Comparison of ENCODE assay signal across 7 cellular contexts in the genomic region with DNA sequence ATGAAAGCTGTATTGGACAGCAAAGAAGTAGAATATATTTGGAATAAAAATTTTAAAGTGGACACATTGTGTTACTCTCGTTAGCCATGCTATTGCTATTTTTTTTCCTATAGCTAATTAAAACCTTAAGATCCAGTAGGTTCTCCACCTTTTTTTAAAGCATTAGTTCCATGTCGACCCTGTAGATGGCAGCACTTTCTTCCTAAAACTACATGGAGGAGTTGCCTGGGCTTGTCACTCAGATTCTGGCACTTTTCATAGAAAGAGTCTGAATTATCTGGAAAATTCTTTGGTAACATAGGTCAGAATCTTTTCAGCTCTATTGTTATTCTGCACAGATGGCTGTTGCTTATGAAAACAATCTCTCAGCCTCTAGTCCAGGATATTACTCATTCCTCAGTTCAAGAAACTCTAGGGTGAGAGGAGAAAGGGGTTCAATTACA. TPM values are rescaled to one million over a fixed set of nuclear protein-coding genes. Genes with fewer than 3 reads are reported as not detected.
A peak's percentile ranks its signal among the peaks of the same experiment; 100 is the strongest.
DNase-seq lines count a peak whose midpoint lies in the region; ATAC-seq, FAIRE-seq and TF ChIP-seq lines count a peak whose summit lies in the region.

No MANE protein-coding gene starts in this region.

- 0% methylated on average over 2 of the region's 2 CpGs for WGBS in K562 (ENCODE audit: insufficient coverage, low coverage, missing lambda C conversion rate)
- WGBS in iPS DF 6.9 (ENCODE audit: insufficient coverage, insufficient read length), result no CpG with 5 or more reads among the region's 2 CpGs

- peak; percentile 59 to 76 (median 74) for TF ChIP-seq CTCF in K562 (IDR thresholded peaks at IDR 0.05 in 2 of 3, conservative IDR thresholded peaks at IDR 0.05 in 1 of 3; ENCODE audit: insufficient read depth in 2 of 3, low read depth in 1 of 3, low read length in 3 of 3)

- no peak for TF ChIP-seq POLR2A in K562 (conservative IDR thresholded peaks at IDR 0.05)

- BruUV-seq in K562 (replicated peaks; lab: Mats Ljungman, UMichigan), result no TSS peak

- H3K9ac ChIP-seq in K562 (ENCODE audit: insufficient read depth in 1 of 2, low read depth in 2 of 2, low read length in 2 of 2), result no peak overlapping the region

- POLR2A ChIA-PET in K562 (lab: Yijun Ruan, JAX), result interaction anchor here (0.6 kb wide), 1 partner anchor 25 kb away, joined by 3 read pairs; no protein-coding TSS in a partner anchor

- no peaks in the 10 kb centered on the region for H3K9me1 ChIP-seq in K562 (ENCODE audit: control insufficient read depth, insufficient read depth, low read length)

- H3K27ac ChIP-seq in K562 (ENCODE audit: extremely low read depth, low read depth, low read length) (no peak overlapping the region), iPS DF 6.9 (ENCODE audit: low read length) (no peak overlapping the region)

- H3K4me3 ChIP-seq in K562, result no peak overlapping the region
- no peak overlapping the region for H3K4me3 ChIP-seq in iPS DF 6.9 (ENCODE audit: low read length)

- TF ChIP-seq EP300 in K562 (IDR thresholded peaks at IDR 0.05; ENCODE audit: low read length), result no peak

- CTCF ChIA-PET in K562 (lab: Yijun Ruan, JAX; ENCODE audit: low intra/inter-chr PET ratio), result interaction anchor here (1.2 kb wide), 1 partner anchor 503 kb away, joined by 3 read pairs; no protein-coding TSS in a partner anchor

- no peaks in the 10 kb centered on the region for H4K20me1 ChIP-seq in K562 (replicated peaks; ENCODE audit: control insufficient read depth, insufficient read depth, low read length)

- H3K36me3 ChIP-seq in K562 (ENCODE audit: control insufficient read depth, insufficient read depth, low read length) (no peaks in the 10 kb centered on the region), iPS DF 6.9 (ENCODE audit: control insufficient read depth, insufficient read depth, low read length) (no peaks in the 10 kb centered on the region)

- H3K79me2 ChIP-seq in K562 (ENCODE audit: control insufficient read depth, insufficient read depth, low read length), result no peaks in the 10 kb centered on the region

- in situ Hi-C loops in K562 (cut with MboI), result no loop called here

- DNase-seq in GDM1 (lab: John Stamatoyannopoulos, UW) (peak; percentile 22), HUDEP-2 (lab: John Stamatoyannopoulos, UW; ENCODE audit: unreplicated experiment in 76 of 76) (peak in 42 of 76 experiments; percentile 3 to 72 (median 34)), OCI-M1 (lab: John Stamatoyannopoulos, UW) (peak; percentile 81), K562 (ENCODE audit: extremely low read depth in 1 of 4, low spot score in 3 of 4) (peak; percentile 61 to 69 (median 64)), iPS DF 6.9 (ENCODE audit: low read depth, low spot score) (peak; percentile 29), smooth muscle cell of the brain vasculature (ENCODE audit: low read depth, low spot score) (peak; percentile 80)

- H2AFZ ChIP-seq in K562 (ENCODE audit: low read depth, low read length), result no peak overlapping the region

- ATAC-seq in GM21529 (IDR thresholded peaks at IDR 0.05; ENCODE audit: unreplicated experiment) (peak; percentile 70), K562 (peak; percentile 91)

- no peak overlapping the region for H3K4me2 ChIP-seq in K562 (ENCODE audit: insufficient read depth, low read length)

- TF ChIP-seq RAD21 in K562 (CRISPR knock-in tag; conservative IDR thresholded peaks at IDR 0.05 in 1 of 2, IDR thresholded peaks at IDR 0.05 in 1 of 2), result peak; percentile 42 to 64

- H3K4me1 ChIP-seq in K562 (replicated peaks in 1 of 2; ENCODE audit: control insufficient read depth in 2 of 2, insufficient read depth in 2 of 2, low read length in 2 of 2), result no peaks in the 10 kb centered on the region
- H3K4me1 ChIP-seq in iPS DF 6.9 (ENCODE audit: control insufficient read depth, insufficient read depth, low read length), result no peaks in the 10 kb centered on the region

- intact Hi-C loops in K562 (cut with micrococcal nuclease), result loop anchor here (2.0 to 5.0 kb wide), 3 partner anchors 359 to 1182 kb away; no protein-coding TSS in a partner anchor

- FAIRE-seq in K562 (lab: Jason Lieb, UNC), result peak; percentile 93

- H3K9me3 ChIP-seq in K562 (replicated peaks; ENCODE audit: control insufficient read depth, insufficient read depth, low read depth, low read length), result no peaks in the 10 kb centered on the region
- H3K9me3 ChIP-seq in iPS DF 6.9 (ENCODE audit: control insufficient read depth, insufficient read depth, low read length), result no peaks in the 10 kb centered on the region

- H3K27me3 ChIP-seq in K562 (ENCODE audit: control insufficient read depth in 2 of 2, insufficient read depth in 2 of 2, low read length in 2 of 2) (no peaks in the 10 kb centered on the region), iPS DF 6.9 (ENCODE audit: control insufficient read depth, insufficient read depth, low read length) (no peaks in the 10 kb centered on the region)

TF ChIP-seq in K562, 482 proteins besides CTCF, POLR2A, EP300 and RAD21 (continues in another document):
- TF ChIP-seq, protein P1, sequence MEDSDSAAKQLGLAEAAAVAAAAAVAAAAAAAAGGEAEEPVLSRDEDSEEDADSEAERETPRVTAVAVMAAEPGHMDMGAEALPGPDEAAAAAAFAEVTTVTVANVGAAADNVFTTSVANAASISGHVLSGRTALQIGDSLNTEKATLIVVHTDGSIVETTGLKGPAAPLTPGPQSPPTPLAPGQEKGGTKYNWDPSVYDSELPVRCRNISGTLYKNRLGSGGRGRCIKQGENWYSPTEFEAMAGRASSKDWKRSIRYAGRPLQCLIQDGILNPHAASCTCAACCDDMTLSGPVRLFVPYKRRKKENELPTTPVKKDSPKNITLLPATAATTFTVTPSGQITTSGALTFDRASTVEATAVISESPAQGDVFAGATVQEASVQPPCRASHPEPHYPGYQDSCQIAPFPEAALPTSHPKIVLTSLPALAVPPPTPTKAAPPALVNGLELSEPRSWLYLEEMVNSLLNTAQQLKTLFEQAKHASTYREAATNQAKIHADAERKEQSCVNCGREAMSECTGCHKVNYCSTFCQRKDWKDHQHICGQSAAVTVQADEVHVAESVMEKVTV (CRISPR knock-in tag; IDR thresholded peaks at IDR 0.05), result 0 out of 2 replicates have a peak, but pooled peaks have one; percentile 22
- TF ChIP-seq, protein P2, sequence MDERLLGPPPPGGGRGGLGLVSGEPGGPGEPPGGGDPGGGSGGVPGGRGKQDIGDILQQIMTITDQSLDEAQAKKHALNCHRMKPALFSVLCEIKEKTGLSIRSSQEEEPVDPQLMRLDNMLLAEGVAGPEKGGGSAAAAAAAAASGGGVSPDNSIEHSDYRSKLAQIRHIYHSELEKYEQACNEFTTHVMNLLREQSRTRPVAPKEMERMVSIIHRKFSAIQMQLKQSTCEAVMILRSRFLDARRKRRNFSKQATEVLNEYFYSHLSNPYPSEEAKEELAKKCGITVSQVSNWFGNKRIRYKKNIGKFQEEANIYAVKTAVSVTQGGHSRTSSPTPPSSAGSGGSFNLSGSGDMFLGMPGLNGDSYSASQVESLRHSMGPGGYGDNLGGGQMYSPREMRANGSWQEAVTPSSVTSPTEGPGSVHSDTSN (CRISPR knock-in tag; IDR thresholded peaks at IDR 0.05; ENCODE audit: low read depth), result no peak
- TF ChIP-seq, protein P2 (tag; conservative IDR thresholded peaks at IDR 0.05; ENCODE audit: low read depth), result peak; percentile 65
- no peak for TF ChIP-seq FOXJ3 (CRISPR knock-in tag; IDR thresholded peaks at IDR 0.05)
- TF ChIP-seq HES1 (IDR thresholded peaks at IDR 0.05; ENCODE audit: low read depth), result no peak
- TF ChIP-seq, protein P3, sequence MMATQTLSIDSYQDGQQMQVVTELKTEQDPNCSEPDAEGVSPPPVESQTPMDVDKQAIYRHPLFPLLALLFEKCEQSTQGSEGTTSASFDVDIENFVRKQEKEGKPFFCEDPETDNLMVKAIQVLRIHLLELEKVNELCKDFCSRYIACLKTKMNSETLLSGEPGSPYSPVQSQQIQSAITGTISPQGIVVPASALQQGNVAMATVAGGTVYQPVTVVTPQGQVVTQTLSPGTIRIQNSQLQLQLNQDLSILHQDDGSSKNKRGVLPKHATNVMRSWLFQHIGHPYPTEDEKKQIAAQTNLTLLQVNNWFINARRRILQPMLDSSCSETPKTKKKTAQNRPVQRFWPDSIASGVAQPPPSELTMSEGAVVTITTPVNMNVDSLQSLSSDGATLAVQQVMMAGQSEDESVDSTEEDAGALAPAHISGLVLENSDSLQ (IDR thresholded peaks at IDR 0.05), result peak; percentile 89

RNA-seq across cellular contexts. Expression of gene ESR1, which starts 42.0 kb away (rescaled TPM):
- 0.12 TPM in 1 of 2 replicates, not detected in the other for total RNA-seq in K562 (2011; cell fraction: chromatin; rRNA removed; ENCODE audit: low replicate concordance)
- total RNA-seq in K562 (2011; cell fraction: nucleolus; rRNA removed), result 0.92 TPM in 1 of 2 replicates, not detected in the other
- 0.22 TPM in 1 of 2 replicates, not detected in the other for total RNA-seq in K562 (2011; cell fraction: nucleoplasm; rRNA removed)
- total RNA-seq in K562 (2014; rRNA removed) (0.09 and 0.41 TPM in 2 replicates), K562 (2014; rRNA removed; fragmentation: Illumina TruSeq; extraction: Trizol) (0.10 and 0.22 TPM in 2 replicates), K562 (2015; rRNA removed; fragmentation: Illumina TruSeq; extraction: Trizol) (0.11 and 0.18 TPM in 2 replicates), K562 (2021) (0.27 and 0.31 TPM in 2 replicates)
- polyA plus RNA-seq in K562 (2011; rRNA removed) (not detected in 2 replicates), K562 (2014; fragmentation: Illumina TruSeq; extraction: Trizol) (0.03 and 0.04 TPM in 2 replicates), K562 (2014; fragmentation: Nextera tagmentation; extraction: Ambion mirVana) (under 1 TPM; 0.03 TPM), K562 (2014; rRNA removed) (0.07 and 0.55 TPM in 2 replicates)
- polyA plus RNA-seq in K562 (2011; cell fraction: cytosol; rRNA removed), result not detected in 2 replicates
- not detected in 2 replicates for polyA plus RNA-seq in K562 (2011; cell fraction: nucleus; rRNA removed)
- polyA plus RNA-seq in K562 (2012), result 0.09 and 0.18 TPM in 2 replicates
- polyA minus RNA-seq in K562 (2011; rRNA and poly(A)+ RNA removed), result not detected in 2 replicates
- not detected in 2 replicates for polyA minus RNA-seq in K562 (2011; cell fraction: cytosol; rRNA and poly(A)+ RNA removed)
- not detected in 2 replicates for polyA minus RNA-seq in K562 (2011; cell fraction: nucleus; rRNA and poly(A)+ RNA removed)

Comparison
In these comparisons a context has a peak if more than half of its experiments do, and no peak if none do; other contexts are left out.
1. DNase-seq: peak in every context shown above with its lines; median percentile 81 in OCI-M1; 80 in smooth muscle cell of the brain vasculature; 64 in K562; 34 in HUDEP-2; 29 in iPS DF 6.9; 22 in GDM1.